1 cellular context compared by ENCODE assay signal in genomic region chr21:33542640-33543504, GRCh38.
TF ChIP-seq lines count a peak whose summit lies in the region.

SON (plus strand) TSS chr21:33543038; CDS start chr21:33543093, 55 bp downstream.

TF ChIP-seq in HepG2, 621 proteins besides CTCF, POLR2A, EP300 and RAD21 (continued from another document and continues in another):
- TF ChIP-seq ZNF142 (CRISPR knock-in tag; IDR thresholded peaks at IDR 0.05) (peak; percentile 55), GATAD1 (CRISPR knock-in tag; IDR thresholded peaks at IDR 0.05) (peak; percentile 88), SMYD3 (CRISPR knock-in tag; IDR thresholded peaks at IDR 0.05) (no peak; the same call in 1 of the 2 replicates), ZBTB1 (CRISPR knock-in tag; IDR thresholded peaks at IDR 0.05; ENCODE audit: borderline replicate concordance) (no peak), MYC (CRISPR knock-in tag; IDR thresholded peaks at IDR 0.05; ENCODE audit: borderline replicate concordance) (peak; percentile 76; the same call in 1 of the 2 replicates), FUBP1 (CRISPR knock-in tag; IDR thresholded peaks at IDR 0.05; ENCODE audit: borderline replicate concordance) (no peak), ZNF530 (CRISPR knock-in tag; IDR thresholded peaks at IDR 0.05; ENCODE audit: low read depth) (no peak), TAF15 (IDR thresholded peaks at IDR 0.05; ENCODE audit: low read depth, low read length, poor library complexity, severe bottlenecking) (no peak), FOXO1 (CRISPR knock-in tag; IDR thresholded peaks at IDR 0.05) (no peak), ZNF549 (CRISPR knock-in tag; IDR thresholded peaks at IDR 0.05) (no peak), ZNF761 (CRISPR knock-in tag; conservative IDR thresholded peaks at IDR 0.05) (no peak), RFXANK (CRISPR knock-in tag; IDR thresholded peaks at IDR 0.05) (peak; percentile 97), TCF7 (IDR thresholded peaks at IDR 0.05; ENCODE audit: low read depth) (no peak), CREB1 (IDR thresholded peaks at IDR 0.05) (peak; percentile 84), CREB1 (CRISPR knock-in tag; IDR thresholded peaks at IDR 0.05) (peak; percentile 85), ZNF691 (CRISPR knock-in tag; IDR thresholded peaks at IDR 0.05; ENCODE audit: borderline replicate concordance, low read depth) (no peak), ZFY (CRISPR knock-in tag; IDR thresholded peaks at IDR 0.05) (peak; percentile 97), ZNF225 (CRISPR knock-in tag; IDR thresholded peaks at IDR 0.05) (no peak), ZNF446 (CRISPR knock-in tag; IDR thresholded peaks at IDR 0.05) (no peak), ZNF510 (CRISPR knock-in tag; IDR thresholded peaks at IDR 0.05; ENCODE audit: low read depth) (no peak), ZNF562 (CRISPR knock-in tag; IDR thresholded peaks at IDR 0.05; ENCODE audit: borderline replicate concordance) (no peak), NBN (conservative IDR thresholded peaks at IDR 0.05) (no peak), ZNF75D (CRISPR knock-in tag; IDR thresholded peaks at IDR 0.05; ENCODE audit: borderline replicate concordance) (no peak), ZNF451 (CRISPR knock-in tag; IDR thresholded peaks at IDR 0.05) (peak; percentile 55; the same call in 1 of the 2 replicates), CENPBD1 (CRISPR knock-in tag; IDR thresholded peaks at IDR 0.05; ENCODE audit: borderline replicate concordance, low read depth) (no peak), ZNF17 (CRISPR knock-in tag; IDR thresholded peaks at IDR 0.05) (no peak), ZFAT (CRISPR knock-in tag; conservative IDR thresholded peaks at IDR 0.05) (no peak), SOX5 (CRISPR knock-in tag; IDR thresholded peaks at IDR 0.05; ENCODE audit: borderline replicate concordance) (no peak), IRX3 (CRISPR knock-in tag; IDR thresholded peaks at IDR 0.05; ENCODE audit: borderline replicate concordance, low read depth) (0 out of 2 replicates have a peak, but pooled peaks have one; percentile 62), GRHL1 (CRISPR knock-in tag; conservative IDR thresholded peaks at IDR 0.05) (no peak), ZNF703 (CRISPR knock-in tag; IDR thresholded peaks at IDR 0.05; ENCODE audit: borderline replicate concordance) (no peak), KDM4B (CRISPR knock-in tag; IDR thresholded peaks at IDR 0.05) (0 out of 2 replicates have a peak, but pooled peaks have one; percentile 56), MAX (IDR thresholded peaks at IDR 0.05) (peak; percentile 70; the same call in 1 of the 2 replicates), TBX2 (CRISPR knock-in tag; IDR thresholded peaks at IDR 0.05; ENCODE audit: borderline replicate concordance) (peak; percentile 55), SOX13 (IDR thresholded peaks at IDR 0.05) (no peak), SOX13 (CRISPR knock-in tag; conservative IDR thresholded peaks at IDR 0.05 in 1 of 2, IDR thresholded peaks at IDR 0.05 in 1 of 2) (0 out of 4 replicates have a peak, but pooled peaks of 1 of the 2 experiments have one; percentile 4), HCFC1 (IDR thresholded peaks at IDR 0.05; ENCODE audit: low read depth, low read length) (peak; percentile 37; the same call in 1 of the 2 replicates), SAFB2 (CRISPR knock-in tag; IDR thresholded peaks at IDR 0.05; ENCODE audit: borderline replicate concordance, low read depth) (no peak; the same call in 1 of the 2 replicates), CEBPG (CRISPR knock-in tag; IDR thresholded peaks at IDR 0.05) (no peak), ZNF512 (CRISPR knock-in tag; IDR thresholded peaks at IDR 0.05) (no peak), NFE2 (CRISPR knock-in tag; IDR thresholded peaks at IDR 0.05) (no peak), RFXAP (CRISPR knock-in tag; IDR thresholded peaks at IDR 0.05; ENCODE audit: borderline replicate concordance) (peak; percentile 99), NCOA2 (CRISPR knock-in tag; IDR thresholded peaks at IDR 0.05) (no peak), MTF2 (CRISPR knock-in tag; IDR thresholded peaks at IDR 0.05; ENCODE audit: borderline replicate concordance) (no peak), USF2 (IDR thresholded peaks at IDR 0.05; ENCODE audit: low read depth, low read length) (no peak), USF2 (CRISPR knock-in tag; IDR thresholded peaks at IDR 0.05; ENCODE audit: borderline replicate concordance) (no peak), HMGA1 (CRISPR knock-in tag; conservative IDR thresholded peaks at IDR 0.05) (no peak), SATB2 (CRISPR knock-in tag; IDR thresholded peaks at IDR 0.05) (no peak; the same call in 1 of the 2 replicates), PHB2 (IDR thresholded peaks at IDR 0.05; ENCODE audit: partially characterized antibody) (no peak), FOXC1 (CRISPR knock-in tag; IDR thresholded peaks at IDR 0.05; ENCODE audit: borderline replicate concordance) (peak; percentile 87; the same call in 1 of the 2 replicates), ZNF354B (CRISPR knock-in tag; IDR thresholded peaks at IDR 0.05) (peak; percentile 64; the same call in 1 of the 2 replicates), ZNF30 (CRISPR knock-in tag; IDR thresholded peaks at IDR 0.05) (no peak), ZNF343 (CRISPR knock-in tag; IDR thresholded peaks at IDR 0.05) (no peak), KLF11 (CRISPR knock-in tag; IDR thresholded peaks at IDR 0.05) (peak; percentile 69; the same call in 1 of the 2 replicates)
